15 cellular contexts compared by ENCODE assay signal in genomic region chr12:117514016-117514415, GRCh38.
DNase-seq lines count a peak whose midpoint lies in the region; ATAC-seq and TF ChIP-seq lines count a peak whose summit lies in the region.
"Had no signal": no experiment of that assay in that cellular context is flagged by ENCODE, and none has a peak within 500 bp of the region (broad histone marks: within the 10 kb centered on the region; RNA-seq: fewer than 3 reads in every experiment).

No MANE protein-coding gene starts in this region.

- peak; percentile 63 for ATAC-seq in GM23338
- ATAC-seq in Right ventricle myocardium superior (ENCODE audit: poor library complexity) = peak; percentile 77
- ATAC-seq in HG02885 (IDR thresholded peaks at IDR 0.05; ENCODE audit: poor library complexity, unreplicated experiment) = no peak
- no peak for ATAC-seq in HG03280 (IDR thresholded peaks at IDR 0.05; ENCODE audit: unreplicated experiment)
- ATAC-seq in activated T-cell treated with anti-CD3 and anti-CD28 coated beads, Interleukin-2, amount 50 U/mL, for 72 hours (replicated peaks in 1 of 2) = no peak
- ATAC-seq: psoas muscle had no signal

- H3K4me3 Mint-ChIP-seq in GM23338 = no peak overlapping the region
- H3K4me3 Mint-ChIP-seq in activated T-cell treated with anti-CD3 and anti-CD28 coated beads, Interleukin-2, amount 50 U/mL, for 72 hours = no peak overlapping the region
- H3K4me3 Mint-ChIP-seq: activated naive CD8-positive, alpha-beta T cell; B cell; IgD-negative memory B cell had no signal

- peaks cover 18% of the 10 kb centered on the region for H3K4me1 ChIP-seq in GM23338 (ENCODE audit: insufficient read depth)
- peaks cover 0 to 5% of the 10 kb centered on the region in 2 experiments; a peak in 1 of 4 replicates for H3K4me1 ChIP-seq in SK-N-SH (ENCODE audit: control insufficient read depth in 1 of 2, insufficient read depth in 2 of 2, low read depth in 1 of 2, low read length in 1 of 2)
- H3K4me1 ChIP-seq: uterus had no signal

- H3K9me2 ChIP-seq in GM23338 (ENCODE audit: insufficient read depth) = 0 out of 2 replicates have a peak, but pooled peaks cover 4% of the 10 kb centered on the region
- no peaks in the 10 kb centered on the region for H3K9me2 ChIP-seq in SK-N-SH

- H3K9ac ChIP-seq in SK-N-SH = no peak overlapping the region

- H3K79me2 ChIP-seq in GM23338 (replicated peaks; ENCODE audit: insufficient read depth) (no peaks in the 10 kb centered on the region), SK-N-SH (ENCODE audit: insufficient read depth) (no peaks in the 10 kb centered on the region)

- POLR2A ChIA-PET in SK-N-SH (lab: Yijun Ruan, JAX) = interaction anchor here (0.6 kb wide), 1 partner anchor 11 kb away, joined by 3 read pairs; no protein-coding TSS in a partner anchor

- WGBS in SK-N-SH (ENCODE audit: low lambda C conversion rate) = 45% methylated on average over 5 of the region's 5 CpGs

- peak overlapping the region; percentile 41; the same call in 1 of the 2 replicates for H3K27ac Mint-ChIP-seq in GM23338
- H3K27ac Mint-ChIP-seq in activated T-cell treated with anti-CD3 and anti-CD28 coated beads, Interleukin-2, amount 50 U/mL, for 72 hours = no peak overlapping the region
- H3K27ac Mint-ChIP-seq: activated naive CD8-positive, alpha-beta T cell; B cell; IgD-negative memory B cell had no signal

- TF ChIP-seq RAD21 in SK-N-SH (IDR thresholded peaks at IDR 0.05; ENCODE audit: low read length) = no peak

- H3K27ac ChIP-seq in GM23338 (ENCODE audit: low read depth) (no peak overlapping the region), SK-N-SH (ENCODE audit: low read depth in 2 of 2, low read length in 1 of 2) (no peak overlapping the region)
- H3K27ac ChIP-seq: psoas muscle, uterus had no signal

- no peak for TF ChIP-seq EP300 in SK-N-SH (IDR thresholded peaks at IDR 0.05; ENCODE audit: borderline replicate concordance in 1 of 2, low read depth in 1 of 2, low read length in 1 of 2)

- intact Hi-C loops in Right ventricle myocardium superior (cut with DNase I) = no loop called here

- H3K4me1 Mint-ChIP-seq in GM23338 = peaks cover 37% of the 10 kb centered on the region
- H3K4me1 Mint-ChIP-seq in activated T-cell treated with anti-CD3 and anti-CD28 coated beads, Interleukin-2, amount 50 U/mL, for 72 hours (ENCODE audit: low read depth) = no peaks in the 10 kb centered on the region
- H3K4me1 Mint-ChIP-seq: B cell, IgD-negative memory B cell had no signal

- peaks cover 8% of the 10 kb centered on the region for H3K27me3 Mint-ChIP-seq in GM23338 (ENCODE audit: insufficient read depth, low read depth, poor library complexity)
- no peaks in the 10 kb centered on the region for H3K27me3 Mint-ChIP-seq in activated T-cell treated with anti-CD3 and anti-CD28 coated beads, Interleukin-2, amount 50 U/mL, for 72 hours (ENCODE audit: low read depth)
- H3K27me3 Mint-ChIP-seq: activated naive CD8-positive, alpha-beta T cell had no signal

- no peaks in the 10 kb centered on the region for H3K9me3 Mint-ChIP-seq in GM23338
- peaks cover 0 to 4% of the 10 kb centered on the region in 2 donors for H3K9me3 Mint-ChIP-seq in activated T-cell treated with anti-CD3 and anti-CD28 coated beads, Interleukin-2, amount 50 U/mL, for 72 hours

- TF ChIP-seq CTCF in GM23338 (conservative IDR thresholded peaks at IDR 0.05; ENCODE audit: low read depth in 2 of 2) (no peak), SK-N-SH (IDR thresholded peaks at IDR 0.05) (no peak)

- DNase-seq in GM23338 (ENCODE audit: low spot score) (peak; percentile 33), NCI-H446 treated with DMSO at 0.1 percent for 48 hours (lab: John Stamatoyannopoulos, UW) (peak; percentile 5), Right ventricle myocardium superior (no peak), pons (ENCODE audit: low spot score) (peak; percentile 53), SK-N-SH (no peak)
- DNase-seq in activated T-cell treated with anti-CD3 and anti-CD28 coated beads, Interleukin-2, amount 50 U/mL, for 72 hours = no peak
- DNase-seq: activated CD4-positive, CD25-positive, alpha-beta regulatory T cell; NCI-H1048; psoas muscle; uterus had no signal

- H3F3A ChIP-seq in GM23338 (replicated peaks; ENCODE audit: low read depth) = no peaks in the 10 kb centered on the region
- H3F3A ChIP-seq in SK-N-SH (replicated peaks; ENCODE audit: insufficient read depth) = no peaks in the 10 kb centered on the region

- CTCF ChIA-PET in SK-N-SH (lab: Yijun Ruan, JAX) = interaction anchor here (2.3 kb wide), 1 partner anchor 10 kb away, joined by 10 read pairs; no protein-coding TSS in a partner anchor

- H3K36me3 Mint-ChIP-seq in GM23338 (ENCODE audit: low read depth) = no peaks in the 10 kb centered on the region; the same call in 2 of the 3 replicates
- H3K36me3 Mint-ChIP-seq in activated T-cell treated with anti-CD3 and anti-CD28 coated beads, Interleukin-2, amount 50 U/mL, for 72 hours (ENCODE audit: insufficient read depth in 2 of 2) = no peaks in the 10 kb centered on the region
- H3K36me3 Mint-ChIP-seq: activated naive CD8-positive, alpha-beta T cell; IgD-negative memory B cell had no signal

- H2AFZ ChIP-seq in GM23338 (no peak overlapping the region; the same call in 1 of the 2 replicates), SK-N-SH (ENCODE audit: low read depth) (no peak overlapping the region)

- H3K4me3 ChIP-seq in GM23338 = no peak overlapping the region
- no peak overlapping the region for H3K4me3 ChIP-seq in SK-N-SH (ENCODE audit: low read depth in 2 of 2, low read length in 1 of 2)
- H3K4me3 ChIP-seq: psoas muscle, uterus had no signal

- no peaks in the 10 kb centered on the region for H3K9me3 ChIP-seq in SK-N-SH
- H3K9me3 ChIP-seq: psoas muscle, uterus had no signal

- H3K36me3 ChIP-seq in GM23338 (ENCODE audit: insufficient read depth) = no peaks in the 10 kb centered on the region
- no peaks in the 10 kb centered on the region for H3K36me3 ChIP-seq in SK-N-SH (replicated peaks in 1 of 2; ENCODE audit: control insufficient read depth in 1 of 2, insufficient read depth in 2 of 2, low read length in 1 of 2)
- H3K36me3 ChIP-seq: uterus had no signal

- H3K4me2 ChIP-seq in GM23338 (no peak overlapping the region), SK-N-SH (no peak overlapping the region)

- H4K20me1 ChIP-seq in GM23338 (replicated peaks; ENCODE audit: insufficient read depth) (no peaks in the 10 kb centered on the region), SK-N-SH (ENCODE audit: insufficient read depth) (no peaks in the 10 kb centered on the region)

- H3K27me3 ChIP-seq in GM23338 (ENCODE audit: insufficient read depth) = no peaks in the 10 kb centered on the region
- H3K27me3 ChIP-seq in SK-N-SH (ENCODE audit: insufficient read depth) = no peaks in the 10 kb centered on the region
- H3K27me3 ChIP-seq: uterus had no signal

TF ChIP-seq in GM23338, 12 proteins besides CTCF, POLR2A, EP300 and RAD21 (continues in another document):
- TF ChIP-seq EZH2phosphoT487 (IDR thresholded peaks at IDR 0.05; ENCODE audit: unreplicated experiment) (no peak), STAT1 (IDR thresholded peaks at IDR 0.05; ENCODE audit: unreplicated experiment) (no peak), CREB1 (CRISPR knock-in tag; IDR thresholded peaks at IDR 0.05; ENCODE audit: low read depth) (no peak), ZNF114 (CRISPR knock-in tag; IDR thresholded peaks at IDR 0.05) (no peak), JUNB (IDR thresholded peaks at IDR 0.05; ENCODE audit: unreplicated experiment) (no peak), ETS1 (IDR thresholded peaks at IDR 0.05) (no peak), POLR2AphosphoS5 (IDR thresholded peaks at IDR 0.05; ENCODE audit: low read depth) (no peak)

TF ChIP-seq in SK-N-SH, 30 proteins besides CTCF, POLR2A, EP300 and RAD21 (continues in another document):
- TF ChIP-seq GABPA (IDR thresholded peaks at IDR 0.05; ENCODE audit: low read depth) = no peak
- no peak for TF ChIP-seq RXRA (IDR thresholded peaks at IDR 0.05; ENCODE audit: borderline replicate concordance, low read depth)
- TF ChIP-seq SMC3 (IDR thresholded peaks at IDR 0.05; ENCODE audit: low read depth, low read length) = no peak
- TF ChIP-seq CHD2 (IDR thresholded peaks at IDR 0.05; ENCODE audit: low read length, partially characterized antibody) = no peak
- no peak for TF ChIP-seq YY1 (IDR thresholded peaks at IDR 0.05; ENCODE audit: low read depth)
- TF ChIP-seq, protein P1, sequence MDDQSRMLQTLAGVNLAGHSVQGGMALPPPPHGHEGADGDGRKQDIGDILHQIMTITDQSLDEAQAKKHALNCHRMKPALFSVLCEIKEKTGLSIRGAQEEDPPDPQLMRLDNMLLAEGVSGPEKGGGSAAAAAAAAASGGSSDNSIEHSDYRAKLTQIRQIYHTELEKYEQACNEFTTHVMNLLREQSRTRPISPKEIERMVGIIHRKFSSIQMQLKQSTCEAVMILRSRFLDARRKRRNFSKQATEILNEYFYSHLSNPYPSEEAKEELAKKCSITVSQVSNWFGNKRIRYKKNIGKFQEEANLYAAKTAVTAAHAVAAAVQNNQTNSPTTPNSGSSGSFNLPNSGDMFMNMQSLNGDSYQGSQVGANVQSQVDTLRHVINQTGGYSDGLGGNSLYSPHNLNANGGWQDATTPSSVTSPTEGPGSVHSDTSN (IDR thresholded peaks at IDR 0.05) = no peak
- TF ChIP-seq, protein P2, sequence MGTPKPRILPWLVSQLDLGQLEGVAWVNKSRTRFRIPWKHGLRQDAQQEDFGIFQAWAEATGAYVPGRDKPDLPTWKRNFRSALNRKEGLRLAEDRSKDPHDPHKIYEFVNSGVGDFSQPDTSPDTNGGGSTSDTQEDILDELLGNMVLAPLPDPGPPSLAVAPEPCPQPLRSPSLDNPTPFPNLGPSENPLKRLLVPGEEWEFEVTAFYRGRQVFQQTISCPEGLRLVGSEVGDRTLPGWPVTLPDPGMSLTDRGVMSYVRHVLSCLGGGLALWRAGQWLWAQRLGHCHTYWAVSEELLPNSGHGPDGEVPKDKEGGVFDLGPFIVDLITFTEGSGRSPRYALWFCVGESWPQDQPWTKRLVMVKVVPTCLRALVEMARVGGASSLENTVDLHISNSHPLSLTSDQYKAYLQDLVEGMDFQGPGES (IDR thresholded peaks at IDR 0.05; ENCODE audit: low read depth, low read length) = no peak
- TF ChIP-seq FOXM1 (IDR thresholded peaks at IDR 0.05; ENCODE audit: low read depth) = no peak
- TF ChIP-seq RCOR1 (IDR thresholded peaks at IDR 0.05; ENCODE audit: low read length) = no peak
- TF ChIP-seq MEF2A (IDR thresholded peaks at IDR 0.05; ENCODE audit: borderline replicate concordance, low read depth) = no peak
- no peak for TF ChIP-seq SIN3A (IDR thresholded peaks at IDR 0.05; ENCODE audit: borderline replicate concordance, low read depth, low read length)
- no peak for TF ChIP-seq MXI1 (IDR thresholded peaks at IDR 0.05; ENCODE audit: low read depth, low read length)
- no peak for TF ChIP-seq FOXJ3 (CRISPR knock-in tag; IDR thresholded peaks at IDR 0.05)
- TF ChIP-seq EZH2phosphoT487 (IDR thresholded peaks at IDR 0.05; ENCODE audit: borderline replicate concordance, low read depth) = no peak
- TF ChIP-seq JUND (IDR thresholded peaks at IDR 0.05) = no peak
- TF ChIP-seq GATA2 (CRISPR knock-in tag; IDR thresholded peaks at IDR 0.05) = no peak

Comparison
In these comparisons a context has a peak if more than half of its experiments do, and no peak if none do; other contexts are left out.
1. ATAC-seq: peak in GM23338 (single experiment) and Right ventricle myocardium superior (single experiment); none in HG02885 (single experiment), HG03280 (single experiment) and activated T-cell treated with anti-CD3 and anti-CD28 coated beads, Interleukin-2, amount 50 U/mL, for 72 hours (0 of 2).
2. DNase-seq: peak in GM23338 (single experiment), NCI-H446 treated with DMSO at 0.1 percent for 48 hours (single experiment) and pons (single experiment); none in Right ventricle myocardium superior (single experiment), SK-N-SH (single experiment) and activated T-cell treated with anti-CD3 and anti-CD28 coated beads, Interleukin-2, amount 50 U/mL, for 72 hours (0 of 2).